Comparison of ENCODE assay signal across 21 cellular contexts in genomic region chr4:6122496-6122895, GRCh38.
A peak's percentile ranks its signal among the peaks of the same experiment; 100 is the strongest.
DNase-seq lines count a peak whose midpoint lies in the region; ATAC-seq lines count a peak whose summit lies in the region.
"Had no signal": no experiment of that assay in that cellular context is flagged by ENCODE, and none has a peak within 500 bp of the region (broad histone marks: within the 10 kb centered on the region; RNA-seq: fewer than 3 reads in every experiment).

No MANE protein-coding gene starts in this region.

- no peak overlapping the region for H3K4me3 ChIP-seq in right cardiac atrium (ENCODE audit: low read length)
- H3K4me3 ChIP-seq: BLaER1, PC-9 had no signal

- ATAC-seq in right cardiac atrium: no peak

- H3K9me3 ChIP-seq in right cardiac atrium (ENCODE audit: control insufficient read depth, low read length): no peaks in the 10 kb centered on the region
- H3K9me3 ChIP-seq: BLaER1 had no signal

- H3K27me3 ChIP-seq in right cardiac atrium (ENCODE audit: control insufficient read depth, insufficient read depth): no peaks in the 10 kb centered on the region
- H3K27me3 ChIP-seq: BLaER1 had no signal

- intact Hi-C loops in cardiac septum (cut with DNase I) (no loop called here), right cardiac atrium (cut with DNase I) (no loop called here), posterior vena cava (cut with DNase I) (no loop called here)

- 57% methylated on average over 6 of the region's 6 CpGs for WGBS in right cardiac atrium

- DNase-seq in cardiac septum (ENCODE audit: low spot score) (peak; percentile 62), right cardiac atrium (no peak), islet precursor cell (peak; percentile 26), posterior vena cava (ENCODE audit: low spot score) (peak; percentile 36), SKM-1 treated with dmso at 0.1 percent for 144 hours (lab: John Stamatoyannopoulos, UW; ENCODE audit: unreplicated experiment) (no peak)
- no peak for DNase-seq in activated CD4-positive, alpha-beta T cell treated with anti-CD3 and anti-CD28 coated beads for 1 hour
- no peak for DNase-seq in activated CD4-positive, CD25-positive, alpha-beta regulatory T cell (lab: John Stamatoyannopoulos, UW)
- DNase-seq: CD4-positive, CD25-positive, alpha-beta regulatory T cell; H9; NCI-H1048; NCI-H1417; NCI-H1694; NCI-H2029 treated with DMSO at 0.1 percent for 48 hours; NCI-H446 treated with DMSO at 0.1 percent for 48 hours; NCI-H526; NCI-H82; NK-92 treated with Interleukin-12 subunit alpha and Interleukin-12 subunit beta, amount 100 ng/mL, for 24 hours; PC-9; Right ventricle myocardium superior; RPMI8226 had no signal

- no peaks in the 10 kb centered on the region for H3K4me1 ChIP-seq in right cardiac atrium (ENCODE audit: control insufficient read depth, insufficient read depth, low read length)
- H3K4me1 ChIP-seq: BLaER1 had no signal

- H3K27ac ChIP-seq in right cardiac atrium (ENCODE audit: low read length): no peak overlapping the region
- H3K27ac ChIP-seq: BLaER1, PC-9 had no signal

Comparison
In these comparisons a context has a peak if more than half of its experiments do, and no peak if none do; other contexts are left out.
1. DNase-seq: peak in cardiac septum (single experiment), islet precursor cell (single experiment) and posterior vena cava (single experiment); none in right cardiac atrium (0 of 3), activated CD4-positive, alpha-beta T cell treated with anti-CD3 and anti-CD28 coated beads for 1 hour (single experiment), activated CD4-positive, CD25-positive, alpha-beta regulatory T cell (0 of 4) and SKM-1 treated with dmso at 0.1 percent for 144 hours (single experiment).